In genomic region chr19:42821306-42821977, GRCh38 we compare ENCODE assay signal across 18 cellular contexts. TPM values are rescaled to one million over a fixed set of nuclear protein-coding genes. Genes with fewer than 3 reads are reported as not detected.
A peak's percentile ranks its signal among the peaks of the same experiment; 100 is the strongest.
DNase-seq lines count a peak whose midpoint lies in the region; FAIRE-seq and TF ChIP-seq lines count a peak whose summit lies in the region.
"Not testable (repeated sequence)": the region's sequence is repeated elsewhere in the genome, so short reads cannot be mapped to it uniquely, and the experiment has no call there.
"Had no signal": no experiment of that assay in that cellular context is flagged by ENCODE, and none has a peak within 500 bp of the region (broad histone marks: within the 10 kb centered on the region; RNA-seq: fewer than 3 reads in every experiment).

No MANE protein-coding gene starts in this region.

- H3K27me3 ChIP-seq in dorsolateral prefrontal cortex = not testable (repeated sequence)

- H3K27ac ChIP-seq in VCaP (peak overlapping the region; percentile 36), dorsolateral prefrontal cortex (peak overlapping the region; percentile 44 to 96 (median 85))

- FAIRE-seq in G401.6 (lab: Jason Lieb, UNC) = peak; percentile 68

- intact Hi-C loops in dorsolateral prefrontal cortex (cut with DNase I) = not testable (repeated sequence)

- not testable (repeated sequence) for TF ChIP-seq CTCF in AG09319 (IDR thresholded peaks at IDR 0.05; ENCODE audit: low read depth, low read length); VCaP (conservative IDR thresholded peaks at IDR 0.05); retinal pigment epithelial cell (conservative IDR thresholded peaks at IDR 0.05; ENCODE audit: low read depth, low read length)
- peak in 3 of 56 donors; percentile 6 to 16 (median 14) for TF ChIP-seq CTCF in dorsolateral prefrontal cortex (IDR thresholded peaks at IDR 0.05 in 54 of 56, conservative IDR thresholded peaks at IDR 0.05 in 2 of 56; ENCODE audit: low read depth in 1 of 56, partially characterized antibody in 56 of 56)

- DNase-seq in AG09319 (ENCODE audit: extremely low read depth, low read depth) (peak; percentile 77), NCI-H1105 treated with DMSO at 0.1 percent for 48 hours (lab: John Stamatoyannopoulos, UW) (peak; percentile 80), NCI-H748 treated with DMSO at 0.1 percent for 48 hours (lab: John Stamatoyannopoulos, UW) (peak; percentile 98), glomerular visceral epithelial cell (ENCODE audit: extremely low spot score) (peak; percentile 27), retinal pigment epithelial cell (ENCODE audit: low read depth) (peak; percentile 56)
- DNase-seq in dorsolateral prefrontal cortex = not testable (repeated sequence)

- H3K4me3 ChIP-seq in dorsolateral prefrontal cortex = peak overlapping the region in 33 of 59 donors; percentile 3 to 56 (median 31)
- H3K4me3 ChIP-seq in retinal pigment epithelial cell (ENCODE audit: low read length) = not testable (repeated sequence)

RNA-seq across cellular contexts. Expression of gene PSG8, which starts 56.0 kb away (rescaled TPM):
- total RNA-seq in dorsolateral prefrontal cortex = not detected
- total RNA-seq: activated CD4-positive, alpha-beta T cell treated with anti-CD3 and anti-CD28 coated beads for 36 hours; activated naive CD8-positive, alpha-beta T cell treated with anti-CD3 and anti-CD28 coated beads, Interleukin-2, amount 10 ng/mL, durations not matched to agents 7 days and 5 days; Calu3; H9; heart right ventricle; left lung; mesenteric fat pad; Peyer's patch; pulmonary artery endothelial cell; upper lobe of left lung had no signal

RNA-seq across cellular contexts. Expression of gene PSG1, which starts 58.1 kb away (rescaled TPM):
- not detected for total RNA-seq in dorsolateral prefrontal cortex
- total RNA-seq: activated CD4-positive, alpha-beta T cell treated with anti-CD3 and anti-CD28 coated beads for 36 hours; activated naive CD8-positive, alpha-beta T cell treated with anti-CD3 and anti-CD28 coated beads, Interleukin-2, amount 10 ng/mL, durations not matched to agents 7 days and 5 days; Calu3; H9; heart right ventricle; left lung; mesenteric fat pad; Peyer's patch; upper lobe of left lung had no signal
